Comparison of ENCODE assay signal across 8 cellular contexts in genomic region chr2:161166538-161167409, GRCh38. TPM values are rescaled to one million over a fixed set of nuclear protein-coding genes. Genes with fewer than 3 reads are reported as not detected.
DNase-seq lines count a peak whose midpoint lies in the region; ATAC-seq and TF ChIP-seq lines count a peak whose summit lies in the region.

No MANE protein-coding gene starts in this region.

- H3K36me3 Mint-ChIP-seq in T-helper 17 cell (ENCODE audit: low read depth): peaks cover 2% of the 10 kb centered on the region

- peak overlapping the region; percentile 74 for H3K4me3 Mint-ChIP-seq in T-helper 17 cell

- no peak overlapping the region for H3K4me3 ChIP-seq in epithelial cell of esophagus (ENCODE audit: low read length)

- TF ChIP-seq CTCF in epithelial cell of esophagus (IDR thresholded peaks at IDR 0.05; ENCODE audit: insufficient read depth, low read depth, low read length, missing control alignments): no peak

- H3K27ac Mint-ChIP-seq in T-helper 17 cell: peak overlapping the region; percentile 100

- no peaks in the 10 kb centered on the region for H3K9me3 ChIP-seq in T-helper 17 cell (ENCODE audit: control insufficient read depth, low read length, poor library complexity, severe bottlenecking)

- DNase-seq in T-helper 17 cell (peak in 2 of 3 donors; percentile 27 to 35), epithelial cell of esophagus (ENCODE audit: low read depth) (peak; percentile 68), dedifferentiated amniotic fluid mesenchymal stem cell (ENCODE audit: extremely low spot score) (no peak), iPS-NIHi7 (ENCODE audit: extremely low spot score) (no peak), NCI-H524 treated with DMSO at 0.1 percent for 48 hours (lab: John Stamatoyannopoulos, UW) (no peak), NCI-H510A treated with DMSO at 0.1 percent for 48 hours (lab: John Stamatoyannopoulos, UW) (no peak)

- H3K27me3 Mint-ChIP-seq in T-helper 17 cell: no peaks in the 10 kb centered on the region

- peaks cover 69% of the 10 kb centered on the region for H3K4me1 Mint-ChIP-seq in T-helper 17 cell

- peak; percentile 74 for ATAC-seq in GM18508 (IDR thresholded peaks at IDR 0.05; ENCODE audit: insufficient read depth, unreplicated experiment)
- peak; percentile 81 for ATAC-seq in HG02852 (IDR thresholded peaks at IDR 0.05; ENCODE audit: unreplicated experiment)
- ATAC-seq in T-helper 17 cell: peak; percentile 92

RNA-seq across cellular contexts. Expression of gene TANK, which starts 6.5 kb away (rescaled TPM):
- total RNA-seq in T-helper 17 cell: 100 to 1,000 TPM; 129 to 134 TPM

Comparison
In these comparisons a context has a peak if more than half of its experiments do, and no peak if none do; other contexts are left out.
1. DNase-seq: peak in T-helper 17 cell (2 of 3) and epithelial cell of esophagus (single experiment); none in dedifferentiated amniotic fluid mesenchymal stem cell (single experiment), iPS-NIHi7 (single experiment), NCI-H524 treated with DMSO at 0.1 percent for 48 hours (single experiment) and NCI-H510A treated with DMSO at 0.1 percent for 48 hours (single experiment).
2. Peak in every context shown above with its lines, with median percentiles within 50 percentile points of each other: ATAC-seq.